ENCODE assay signal across 1 cellular context in genomic region chr1:212261361-212261929, GRCh38.
TF ChIP-seq lines count a peak whose summit lies in the region.

No MANE protein-coding gene starts in this region.

TF ChIP-seq in K562, 482 proteins besides CTCF, POLR2A, EP300 and RAD21 (continued from another document and continues in another):
- TF ChIP-seq CBX8 (IDR thresholded peaks at IDR 0.05; ENCODE audit: borderline replicate concordance, extremely low read depth, low read depth, low read length, poor library complexity, severe bottlenecking) (no peak), ZNF41 (CRISPR knock-in tag; conservative IDR thresholded peaks at IDR 0.05) (no peak), BRF1 (IDR thresholded peaks at IDR 0.05; ENCODE audit: borderline replicate concordance, extremely low read depth, insufficient read length) (no peak), ZC3H11A (IDR thresholded peaks at IDR 0.05; ENCODE audit: low read depth, low read length) (no peak), CEBPB (tag; IDR thresholded peaks at IDR 0.05) (no peak), ZNF584 (CRISPR knock-in tag; IDR thresholded peaks at IDR 0.05; ENCODE audit: low read depth) (no peak), ZNF655 (CRISPR knock-in tag; IDR thresholded peaks at IDR 0.05) (no peak), PHF21A (IDR thresholded peaks at IDR 0.05; ENCODE audit: borderline replicate concordance, low read depth) (peak; percentile 61; the same call in 1 of the 2 replicates), E2F1 (CRISPR knock-in tag; IDR thresholded peaks at IDR 0.05) (no peak), L3MBTL2 (IDR thresholded peaks at IDR 0.05) (no peak), ZNF274 (IDR thresholded peaks at IDR 0.05; ENCODE audit: borderline replicate concordance, low read depth, low read length) (0 out of 2 replicates have a peak, but pooled peaks have one; percentile 18), BDP1 (IDR thresholded peaks at IDR 0.05; ENCODE audit: insufficient read depth, insufficient read length) (no peak), ARID1B (IDR thresholded peaks at IDR 0.05) (peak; percentile 91), HDAC2 (IDR thresholded peaks at IDR 0.05) (peak; percentile 86), RBM14 (IDR thresholded peaks at IDR 0.05; ENCODE audit: borderline replicate concordance, insufficient read depth, low read depth, low read length) (no peak), AFF4 (CRISPR knock-in tag; IDR thresholded peaks at IDR 0.05) (no peak), BCOR (IDR thresholded peaks at IDR 0.05) (peak; percentile 16; the same call in 1 of the 2 replicates), CHD1 (IDR thresholded peaks at IDR 0.05; ENCODE audit: low read length) (no peak), GMEB1 (CRISPR knock-in tag; IDR thresholded peaks at IDR 0.05) (no peak), E2F3 (CRISPR knock-in tag; IDR thresholded peaks at IDR 0.05) (no peak), TRIM25 (IDR thresholded peaks at IDR 0.05; ENCODE audit: borderline replicate concordance) (no peak), HLTF (IDR thresholded peaks at IDR 0.05) (no peak), ZNF217 (CRISPR knock-in tag; IDR thresholded peaks at IDR 0.05) (no peak), C11orf30 (IDR thresholded peaks at IDR 0.05; ENCODE audit: low read depth) (no peak), NFYB (IDR thresholded peaks at IDR 0.05; ENCODE audit: extremely low read depth, insufficient read length) (no peak), POLR3G (IDR thresholded peaks at IDR 0.05; ENCODE audit: extremely low read depth, insufficient read length, insufficient replicate concordance) (no peak), FOSL1 (tag; conservative IDR thresholded peaks at IDR 0.05) (no peak), HINFP (tag; conservative IDR thresholded peaks at IDR 0.05; ENCODE audit: low read depth) (no peak), SMAD3 (CRISPR knock-in tag; conservative IDR thresholded peaks at IDR 0.05) (peak; percentile 56; the same call in 1 of the 2 replicates), ZNF175 (CRISPR knock-in tag; IDR thresholded peaks at IDR 0.05; ENCODE audit: low read depth) (no peak), ZNF707 (CRISPR knock-in tag; conservative IDR thresholded peaks at IDR 0.05) (no peak), THRAP3 (IDR thresholded peaks at IDR 0.05; ENCODE audit: borderline replicate concordance) (no peak), CBFA2T3 (IDR thresholded peaks at IDR 0.05) (peak; percentile 90), ZNF324 (CRISPR knock-in tag; IDR thresholded peaks at IDR 0.05) (no peak), ZNF778 (CRISPR knock-in tag; IDR thresholded peaks at IDR 0.05) (no peak), ZNF449 (CRISPR knock-in tag; IDR thresholded peaks at IDR 0.05) (no peak), MAFK (IDR thresholded peaks at IDR 0.05; ENCODE audit: low read length) (no peak), USF1 (CRISPR knock-in tag; IDR thresholded peaks at IDR 0.05) (no peak), SRSF1 (IDR thresholded peaks at IDR 0.05; ENCODE audit: low read depth, low read length) (no peak), ZNF780A (CRISPR knock-in tag; IDR thresholded peaks at IDR 0.05) (no peak), COPS2 (conservative IDR thresholded peaks at IDR 0.05) (no peak), KLF1 (tag; IDR thresholded peaks at IDR 0.05) (0 out of 2 replicates have a peak, but pooled peaks have one; percentile 63), ZNF785 (CRISPR knock-in tag; IDR thresholded peaks at IDR 0.05) (no peak), CREM (IDR thresholded peaks at IDR 0.05; ENCODE audit: low read depth) (0 out of 2 replicates have a peak, but pooled peaks have one; percentile 11), IRF1 (CRISPR knock-in tag; IDR thresholded peaks at IDR 0.05; ENCODE audit: borderline replicate concordance) (no peak), DMBX1 (CRISPR knock-in tag; IDR thresholded peaks at IDR 0.05; ENCODE audit: borderline replicate concordance) (peak; percentile 41; the same call in 1 of the 2 replicates), ZC3H8 (IDR thresholded peaks at IDR 0.05) (no peak), SRSF3 (IDR thresholded peaks at IDR 0.05; ENCODE audit: insufficient read depth, low read length) (no peak), HMG20A (CRISPR knock-in tag; conservative IDR thresholded peaks at IDR 0.05) (no peak), POU5F1 (IDR thresholded peaks at IDR 0.05; ENCODE audit: borderline replicate concordance, low read depth, low read length, partially characterized antibody) (no peak), SRF (CRISPR knock-in tag; IDR thresholded peaks at IDR 0.05) (no peak), KDM1A (IDR thresholded peaks at IDR 0.05) (peak; percentile 82 to 91), RCOR1 (IDR thresholded peaks at IDR 0.05; ENCODE audit: borderline replicate concordance in 1 of 2, low read depth in 2 of 2, low read length in 2 of 2) (peak in 1 of 2 experiments; percentile 94; a peak in 2 of 4 replicates), ESRRA (IDR thresholded peaks at IDR 0.05; ENCODE audit: borderline replicate concordance, low read depth) (peak; percentile 73; the same call in 1 of the 2 replicates)
